In genomic region chr6:150894191-150894744, GRCh38 we compare ENCODE assay signal across 1 cellular context.
TF ChIP-seq lines count a peak whose summit lies in the region.

No MANE protein-coding gene starts in this region.

TF ChIP-seq in GM23338, 12 proteins besides CTCF, POLR2A, EP300 and RAD21 (continued from another document):
- TF ChIP-seq ZNF462 (CRISPR knock-in tag; IDR thresholded peaks at IDR 0.05) (no peak), ZNF331 (CRISPR knock-in tag; IDR thresholded peaks at IDR 0.05; ENCODE audit: low read depth) (no peak), STAT1 (IDR thresholded peaks at IDR 0.05; ENCODE audit: unreplicated experiment) (no peak), ETS1 (IDR thresholded peaks at IDR 0.05) (no peak), EZH2phosphoT487 (IDR thresholded peaks at IDR 0.05; ENCODE audit: unreplicated experiment) (no peak)
